ENCODE assay signal across 14 cellular contexts in the genomic region with DNA sequence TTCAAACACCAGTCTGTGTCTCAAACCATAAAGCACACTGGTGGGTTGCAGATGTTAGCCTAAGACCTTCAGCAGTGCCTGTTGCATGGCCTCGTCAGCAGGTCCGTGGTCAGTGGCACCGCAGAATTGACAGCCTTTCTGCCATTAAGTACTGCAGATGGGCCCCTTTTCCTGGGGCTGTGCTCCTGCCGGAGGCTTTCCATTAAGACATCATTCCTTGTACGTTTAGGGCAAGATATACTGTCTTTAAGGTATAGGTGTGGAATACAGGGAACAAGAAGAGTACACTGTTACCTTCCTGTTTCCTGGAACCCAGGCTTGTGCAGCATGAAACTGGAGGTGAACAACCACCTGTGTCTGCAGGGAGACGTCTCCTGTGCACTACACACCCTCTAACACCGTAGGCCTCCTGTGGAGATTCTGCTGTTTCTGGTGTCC.
DNase-seq lines count a peak whose midpoint lies in the region; ATAC-seq and TF ChIP-seq lines count a peak whose summit lies in the region.
"Had no signal": no experiment of that assay in that cellular context is flagged by ENCODE, and none has a peak within 500 bp of the region (broad histone marks: within the 10 kb centered on the region; RNA-seq: fewer than 3 reads in every experiment).

No MANE protein-coding gene starts in this region.

- ATAC-seq in SK-N-SH treated with all-trans-retinoic acid at 6 μM for 48 hours (no peak), T-helper 17 cell (no peak)
- ATAC-seq: GM12878, HCT116 had no signal

- H3F3A ChIP-seq in SK-N-SH (replicated peaks; ENCODE audit: insufficient read depth), result peaks cover 13% of the 10 kb centered on the region
- H3F3A ChIP-seq in Loucy (ENCODE audit: low read depth), result 0 out of 2 replicates have a peak, but pooled peaks cover 4% of the 10 kb centered on the region

- 0 out of 2 replicates have a peak overlapping the region, but pooled peaks have one; percentile 4 for H3K4me2 ChIP-seq in SK-N-SH
- peak overlapping the region; percentile 39 for H3K4me2 ChIP-seq in Loucy (ENCODE audit: low read depth, low read length, poor library complexity, severe bottlenecking)
- no peak overlapping the region for H3K4me2 ChIP-seq in trophoblast cell (ENCODE audit: low read length)

- peak overlapping the region; percentile 89 for H2BK12ac ChIP-seq in trophoblast cell (ENCODE audit: low read length)

- no peaks in the 10 kb centered on the region for H3K27me3 ChIP-seq in SK-N-SH (ENCODE audit: insufficient read depth)
- no peaks in the 10 kb centered on the region for H3K27me3 ChIP-seq in ACC112 (ENCODE audit: insufficient read depth, low read length)
- no peaks in the 10 kb centered on the region for H3K27me3 ChIP-seq in Loucy (ENCODE audit: insufficient read depth, low read length, poor library complexity, severe bottlenecking)
- H3K27me3 ChIP-seq in trophoblast cell (ENCODE audit: insufficient read depth, low read length), result no peaks in the 10 kb centered on the region
- no peaks in the 10 kb centered on the region for H3K27me3 ChIP-seq in sigmoid colon
- H3K27me3 ChIP-seq: BLaER1 treated with 17β-estradiol and CSF1 and Interleukin-3, amounts not matched to agents 10 nM and 100 nM had no signal

- H3K27ac Mint-ChIP-seq in T-helper 17 cell, result no peak overlapping the region
- H3K27ac Mint-ChIP-seq: CD4-positive, CD25-positive, alpha-beta regulatory T cell had no signal

- H3K36me3 ChIP-seq in SK-N-SH (replicated peaks in 1 of 2; ENCODE audit: control insufficient read depth in 1 of 2, insufficient read depth in 2 of 2, low read length in 1 of 2), result no peaks in the 10 kb centered on the region
- H3K36me3 ChIP-seq in ACC112 (ENCODE audit: insufficient read depth, low read length), result no peaks in the 10 kb centered on the region
- no peaks in the 10 kb centered on the region for H3K36me3 ChIP-seq in Loucy (ENCODE audit: insufficient read depth, low read length)
- H3K36me3 ChIP-seq in trophoblast cell (ENCODE audit: control insufficient read depth in 1 of 2, insufficient read depth in 2 of 2, low read length in 2 of 2), result no peaks in the 10 kb centered on the region
- H3K36me3 ChIP-seq in sigmoid colon, result no peaks in the 10 kb centered on the region
- H3K36me3 ChIP-seq: BLaER1 treated with 17β-estradiol and CSF1 and Interleukin-3, amounts not matched to agents 10 nM and 100 nM had no signal

- H4K91ac ChIP-seq in trophoblast cell (ENCODE audit: low read depth, low read length), result no peak overlapping the region

- peaks cover 0 to 13% of the 10 kb centered on the region in 2 experiments; a peak in 2 of 4 replicates for H3K4me1 ChIP-seq in SK-N-SH (ENCODE audit: control insufficient read depth in 1 of 2, insufficient read depth in 2 of 2, low read depth in 1 of 2, low read length in 1 of 2)
- peaks cover 49% of the 10 kb centered on the region for H3K4me1 ChIP-seq in ACC112 (ENCODE audit: control insufficient read depth, insufficient read depth, low read length, unreplicated experiment)
- peaks cover 58% of the 10 kb centered on the region for H3K4me1 ChIP-seq in Loucy (ENCODE audit: insufficient read depth, low read length, poor library complexity, severe bottlenecking)
- H3K4me1 ChIP-seq in trophoblast cell (ENCODE audit: control insufficient read depth in 1 of 2, insufficient read depth in 2 of 2, low read length in 2 of 2), result peaks cover 0 to 10% of the 10 kb centered on the region in 2 experiments
- H3K4me1 ChIP-seq in sigmoid colon, result no peaks in the 10 kb centered on the region

- peaks cover 2% of the 10 kb centered on the region for H3K36me3 Mint-ChIP-seq in T-helper 17 cell (ENCODE audit: low read depth)
- H3K36me3 Mint-ChIP-seq: CD4-positive, CD25-positive, alpha-beta regulatory T cell had no signal

- no peaks in the 10 kb centered on the region for H3K9me3 ChIP-seq in SK-N-SH
- no peaks in the 10 kb centered on the region for H3K9me3 ChIP-seq in Loucy (ENCODE audit: insufficient read depth, low read depth, low read length)
- H3K9me3 ChIP-seq in trophoblast cell (ENCODE audit: insufficient read depth, low read depth, low read length), result no peaks in the 10 kb centered on the region
- no peaks in the 10 kb centered on the region for H3K9me3 ChIP-seq in T-helper 17 cell (ENCODE audit: control insufficient read depth, low read length, poor library complexity, severe bottlenecking)
- H3K9me3 ChIP-seq in sigmoid colon, result no peaks in the 10 kb centered on the region

- no peaks in the 10 kb centered on the region for H4K20me1 ChIP-seq in SK-N-SH (ENCODE audit: insufficient read depth)
- H4K20me1 ChIP-seq in Loucy (ENCODE audit: insufficient read depth, low read length, poor library complexity, severe bottlenecking), result no peaks in the 10 kb centered on the region
- H4K20me1 ChIP-seq: BLaER1 treated with 17β-estradiol and CSF1 and Interleukin-3, amounts not matched to agents 10 nM and 100 nM had no signal

- H3K79me2 ChIP-seq in SK-N-SH (ENCODE audit: insufficient read depth) (no peaks in the 10 kb centered on the region), ACC112 (ENCODE audit: control insufficient read depth, insufficient read depth, low read length, unreplicated experiment) (no peaks in the 10 kb centered on the region), Loucy (ENCODE audit: insufficient read depth, low read length) (no peaks in the 10 kb centered on the region), trophoblast cell (ENCODE audit: control insufficient read depth, insufficient read depth, low read length, poor library complexity) (peaks cover 2% of the 10 kb centered on the region)

- H3K27ac ChIP-seq in SK-N-SH (ENCODE audit: low read depth in 2 of 2, low read length in 1 of 2) (peak overlapping the region in 1 of 2 experiments; percentile 45; a peak in 1 of 4 replicates), ACC112 (ENCODE audit: low read depth, low read length) (peak overlapping the region; percentile 88), trophoblast cell (ENCODE audit: low read depth, low read length) (no peak overlapping the region), sigmoid colon (no peak overlapping the region)
- H3K27ac ChIP-seq: 22Rv1 had no signal

- TF ChIP-seq RAD21 in SK-N-SH (IDR thresholded peaks at IDR 0.05; ENCODE audit: low read length), result no peak

- peak overlapping the region; percentile 63 for H2AK5ac ChIP-seq in trophoblast cell (ENCODE audit: low read length)

- no peak for TF ChIP-seq CTCF in SK-N-SH (IDR thresholded peaks at IDR 0.05)
- TF ChIP-seq CTCF in Loucy (conservative IDR thresholded peaks at IDR 0.05; ENCODE audit: low read length), result no peak
- no peak for TF ChIP-seq CTCF in sigmoid colon (IDR thresholded peaks at IDR 0.05)

- POLR2A ChIA-PET in SK-N-SH (lab: Yijun Ruan, JAX), result no interaction called here

- no peak overlapping the region for H3K4me3 Mint-ChIP-seq in T-helper 17 cell
- H3K4me3 Mint-ChIP-seq: CD4-positive, CD25-positive, alpha-beta regulatory T cell had no signal

- H3K79me1 ChIP-seq in trophoblast cell (ENCODE audit: low read length), result peaks cover 10% of the 10 kb centered on the region

- WGBS in SK-N-SH (ENCODE audit: low lambda C conversion rate), result 0% methylated on average over 7 of the region's 7 CpGs
- WGBS in trophoblast cell (ENCODE audit: extremely low coverage, insufficient coverage, insufficient read length), result no CpG with 5 or more reads among the region's 7 CpGs
- 77 to 90% methylated on average over 7 of the region's 7 CpGs for WGBS in sigmoid colon, 2 donors

- TF ChIP-seq POLR2A in sigmoid colon (IDR thresholded peaks at IDR 0.05), result no peak

- no peaks in the 10 kb centered on the region for H3K27me3 Mint-ChIP-seq in T-helper 17 cell
- H3K27me3 Mint-ChIP-seq: CD4-positive, CD25-positive, alpha-beta regulatory T cell had no signal

- no peak overlapping the region for H3K4ac ChIP-seq in trophoblast cell (ENCODE audit: low read depth, low read length)

- peak overlapping the region; percentile 57; the same call in 1 of the 2 replicates for H2AFZ ChIP-seq in SK-N-SH (ENCODE audit: low read depth)
- H2AFZ ChIP-seq in ACC112 (ENCODE audit: low read length, unreplicated experiment), result no peak overlapping the region
- no peak overlapping the region for H2AFZ ChIP-seq in Loucy (ENCODE audit: low read length)
- no peak overlapping the region for H2AFZ ChIP-seq in trophoblast cell (ENCODE audit: insufficient read depth, low read length, poor library complexity)

- CTCF ChIA-PET in SK-N-SH (lab: Yijun Ruan, JAX), result no interaction called here

- H3K9me2 ChIP-seq in SK-N-SH, result no peaks in the 10 kb centered on the region
- H3K9me2 ChIP-seq in Loucy (replicated peaks; ENCODE audit: low read depth, low read length), result no peaks in the 10 kb centered on the region

- H3K23ac ChIP-seq in trophoblast cell (ENCODE audit: low read length), result no peak overlapping the region

- H3K4me3 ChIP-seq in SK-N-SH (ENCODE audit: low read depth in 2 of 2, low read length in 1 of 2), result no peak overlapping the region
- H3K4me3 ChIP-seq in ACC112 (ENCODE audit: low read depth, low read length), result no peak overlapping the region
- H3K4me3 ChIP-seq in Loucy (ENCODE audit: low read length, poor library complexity, severe bottlenecking), result no peak overlapping the region
- no peak overlapping the region for H3K4me3 ChIP-seq in trophoblast cell (ENCODE audit: low read depth, low read length)
- no peak overlapping the region for H3K4me3 ChIP-seq in sigmoid colon
- H3K4me3 ChIP-seq: BLaER1 treated with 17β-estradiol and CSF1 and Interleukin-3, amounts not matched to agents 10 nM and 100 nM; GM12878 had no signal

- peak overlapping the region; percentile 40 for H3K14ac ChIP-seq in trophoblast cell (ENCODE audit: low read length)

- no peak overlapping the region for H2BK5ac ChIP-seq in trophoblast cell (ENCODE audit: low read depth, low read length, poor library complexity)

- DNase-seq in SK-N-SH, result no peak
- DNase-seq in trophoblast cell, result no peak
- DNase-seq in T-helper 17 cell, result no peak
- DNase-seq in sigmoid colon, result no peak
- DNase-seq: Calu3; CD4-positive, CD25-positive, alpha-beta regulatory T cell; DMS79 had no signal

- TF ChIP-seq EP300 in SK-N-SH (IDR thresholded peaks at IDR 0.05; ENCODE audit: borderline replicate concordance in 1 of 2, low read depth in 1 of 2, low read length in 1 of 2) (no peak), sigmoid colon (IDR thresholded peaks at IDR 0.05) (no peak)

- H3K18ac ChIP-seq in trophoblast cell (ENCODE audit: low read length), result no peak overlapping the region

- H4K8ac ChIP-seq in trophoblast cell (ENCODE audit: low read depth, low read length), result peak overlapping the region; percentile 12

- H4K12ac ChIP-seq in trophoblast cell (ENCODE audit: low read depth, low read length), result no peak overlapping the region

- intact Hi-C loops in sigmoid colon (cut with DNase I), result no loop called here

- peaks cover 15% of the 10 kb centered on the region for H3K4me1 Mint-ChIP-seq in T-helper 17 cell

- H3K9ac ChIP-seq in SK-N-SH (no peak overlapping the region), Loucy (ENCODE audit: low read depth, low read length, poor library complexity, severe bottlenecking) (peak overlapping the region; percentile 37), trophoblast cell (ENCODE audit: low read length) (no peak overlapping the region)
- H3K9ac ChIP-seq: BLaER1 treated with 17β-estradiol and CSF1 and Interleukin-3, amounts not matched to agents 10 nM and 100 nM had no signal

- peak overlapping the region; percentile 37 for H2BK120ac ChIP-seq in trophoblast cell (ENCODE audit: insufficient read depth, low read length, poor library complexity)
